In the genomic region with DNA sequence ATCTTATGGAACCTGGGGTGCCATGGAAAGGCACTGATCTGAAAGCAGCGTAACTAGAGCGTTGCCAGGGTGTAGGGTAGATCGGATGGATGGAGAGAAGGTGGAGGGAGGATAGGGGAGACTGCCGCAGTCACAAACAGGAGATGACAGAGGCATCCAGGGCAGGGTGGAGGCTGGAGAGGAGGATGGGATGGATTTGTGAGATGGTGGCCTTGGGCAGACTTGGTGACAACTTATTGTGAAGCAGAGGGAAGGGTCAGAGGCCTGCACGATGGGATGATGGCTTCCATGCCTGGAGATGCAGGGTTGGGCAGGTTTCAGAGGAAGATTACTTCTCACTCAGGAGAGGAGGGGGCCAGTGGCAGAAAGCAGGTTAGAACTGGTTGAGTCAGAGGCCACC, we compare ENCODE assay signal across 28 cellular contexts. TPM values are rescaled to one million over a fixed set of nuclear protein-coding genes. Genes with fewer than 3 reads are reported as not detected.
DNase-seq lines count a peak whose midpoint lies in the region; ATAC-seq, FAIRE-seq and TF ChIP-seq lines count a peak whose summit lies in the region.
"Had no signal": no experiment of that assay in that cellular context is flagged by ENCODE, and none has a peak within 500 bp of the region (broad histone marks: within the 10 kb centered on the region; RNA-seq: fewer than 3 reads in every experiment).

No MANE protein-coding gene starts in this region.

- no peak overlapping the region for H2BK120ac ChIP-seq in IMR-90 (ENCODE audit: low read depth, low read length)

- dilution Hi-C loops in IMR-90 (cut with HindIII; ENCODE audit: low sequenced_read_pairs, unreplicated experiment), result no loop called here

- no peaks in the 10 kb centered on the region for H3K9me3 Mint-ChIP-seq in CD4-positive, CD25-positive, alpha-beta regulatory T cell
- H3K9me3 Mint-ChIP-seq in effector memory CD8-positive, alpha-beta T cell, result no peaks in the 10 kb centered on the region
- H3K9me3 Mint-ChIP-seq in neural crest cell, result no peaks in the 10 kb centered on the region
- H3K9me3 Mint-ChIP-seq: mesothelial cell of epicardium had no signal

- no peak overlapping the region for H2AK5ac ChIP-seq in IMR-90 (ENCODE audit: low read depth, low read length)

- TF ChIP-seq POLR2A in IMR-90 (IDR thresholded peaks at IDR 0.05; ENCODE audit: low read depth, low read length), result no peak

- TF ChIP-seq CTCF in IMR-90 (conservative IDR thresholded peaks at IDR 0.05; ENCODE audit: low read depth, low read length), result no peak
- no peak for TF ChIP-seq CTCF in neural crest cell (conservative IDR thresholded peaks at IDR 0.05)

- H3K9me3 ChIP-seq in CD4-positive, CD25-positive, alpha-beta regulatory T cell (ENCODE audit: control insufficient read depth in 2 of 2, low read length in 2 of 2), result no peaks in the 10 kb centered on the region
- no peaks in the 10 kb centered on the region for H3K9me3 ChIP-seq in IMR-90 (ENCODE audit: control insufficient read depth, insufficient read depth, low read length)
- H3K9me3 ChIP-seq: body of pancreas, colonic mucosa, HAP-1, suprapubic skin had no signal

- intact Hi-C loops in IMR-90 (cut with micrococcal nuclease), result no loop called here

- no peak overlapping the region for H3K14ac ChIP-seq in IMR-90 (replicated peaks; ENCODE audit: low read depth, low read length)

- peaks cover 49% of the 10 kb centered on the region for H4K20me1 ChIP-seq in IMR-90 (ENCODE audit: insufficient read depth, low read length)

- in situ Hi-C loops in IMR-90 (cut with MboI; ENCODE audit: low sequenced_read_pairs), result no loop called here

- no peaks in the 10 kb centered on the region for H3K27me3 ChIP-seq in CD4-positive, CD25-positive, alpha-beta regulatory T cell (ENCODE audit: control insufficient read depth, insufficient read depth, low read length)
- H3K27me3 ChIP-seq in IMR-90 (ENCODE audit: control insufficient read depth, insufficient read depth, low read length), result no peaks in the 10 kb centered on the region
- H3K27me3 ChIP-seq: body of pancreas, colonic mucosa had no signal

- H3K27ac Mint-ChIP-seq in CD4-positive, CD25-positive, alpha-beta regulatory T cell, result peak overlapping the region; percentile 91 to 99 (median 93)
- H3K27ac Mint-ChIP-seq in effector memory CD8-positive, alpha-beta T cell, result peak overlapping the region; percentile 98 to 100
- H3K27ac Mint-ChIP-seq in neural crest cell (ENCODE audit: unreplicated experiment), result no peak overlapping the region
- H3K27ac Mint-ChIP-seq: mesothelial cell of epicardium had no signal

- H3K4me3 ChIP-seq in CD4-positive, CD25-positive, alpha-beta regulatory T cell (ENCODE audit: low read depth, low read length), result peak overlapping the region; percentile 19
- H3K4me3 ChIP-seq in IMR-90 (ENCODE audit: insufficient read depth, low read depth, low read length), result no peak overlapping the region
- H3K4me3 ChIP-seq: body of pancreas, colonic mucosa, GM12878, HAP-1, suprapubic skin had no signal

- no peak overlapping the region for H3K4ac ChIP-seq in IMR-90 (ENCODE audit: low read depth, low read length)

- peak overlapping the region; percentile 12 for H2AK9ac ChIP-seq in IMR-90 (replicated peaks; ENCODE audit: low read depth, low read length, poor library complexity)

- no peak overlapping the region for H2BK15ac ChIP-seq in IMR-90 (ENCODE audit: low read depth, low read length)

- CTCF ChIA-PET in IMR-90 (lab: Yijun Ruan, JAX), result no interaction called here

- peaks cover 5 to 80% (median 64%) of the 10 kb centered on the region in 4 donors for H3K4me1 Mint-ChIP-seq in CD4-positive, CD25-positive, alpha-beta regulatory T cell
- peaks cover 65 to 73% of the 10 kb centered on the region in 2 donors for H3K4me1 Mint-ChIP-seq in effector memory CD8-positive, alpha-beta T cell (ENCODE audit: low read depth in 2 of 2)
- peaks cover 14% of the 10 kb centered on the region for H3K4me1 Mint-ChIP-seq in neural crest cell

- H2BK5ac ChIP-seq in IMR-90 (ENCODE audit: low read depth, low read length, poor library complexity, severe bottlenecking), result no peak overlapping the region

- no peak overlapping the region for H3K18ac ChIP-seq in IMR-90 (ENCODE audit: low read depth, low read length)

- peak overlapping the region; percentile 87 for H3K27ac ChIP-seq in CD4-positive, CD25-positive, alpha-beta regulatory T cell (ENCODE audit: insufficient read depth, low read length, poor library complexity, severe bottlenecking)
- H3K27ac ChIP-seq in IMR-90 (ENCODE audit: insufficient read depth, low read length), result no peak overlapping the region
- H3K27ac ChIP-seq: body of pancreas, colonic mucosa, suprapubic skin had no signal

- H3K9ac ChIP-seq in IMR-90 (ENCODE audit: low read depth, low read length), result no peak overlapping the region

- H4K8ac ChIP-seq in IMR-90 (ENCODE audit: low read depth in 2 of 2, low read length in 2 of 2), result no peak overlapping the region

- no peak for DNase-seq in CD4-positive, CD25-positive, alpha-beta regulatory T cell
- DNase-seq in IMR-90, result no peak
- DNase-seq in effector memory CD8-positive, alpha-beta T cell, result no peak
- DNase-seq in neural crest cell (ENCODE audit: low read depth, low spot score), result no peak
- no peak for DNase-seq in GM19238 (ENCODE audit: insufficient read length, low spot score)
- DNase-seq in RCC 7860 (ENCODE audit: low spot score), result no peak
- DNase-seq in stimulated activated CD8-positive, alpha-beta memory T cell treated with anti-CD3 and anti-CD28 coated beads, Interleukin-4, amount 100 ng/mL, for 48 hours, result no peak
- DNase-seq: AML-193; body of pancreas; colonic mucosa; GF-D8; KBM-7; kidney glomerular epithelial cell; NCI-H1048; NCI-H2107; NCI-H526 treated with DMSO at 0.1 percent for 48 hours; SHP77 treated with DMSO at 0.1 percent for 48 hours; stimulated activated CD4-positive, alpha-beta T cell treated with anti-CD3 and anti-CD28 coated beads, Interleukin-2, amount 100 ng/mL, for 48 hours had no signal

- no peak overlapping the region for H4K5ac ChIP-seq in IMR-90 (ENCODE audit: low read depth, low read length)

- H2BK20ac ChIP-seq in IMR-90 (ENCODE audit: low read depth, low read length), result no peak overlapping the region

- H3K36me3 Mint-ChIP-seq in CD4-positive, CD25-positive, alpha-beta regulatory T cell, result peaks cover 9% of the 10 kb centered on the region
- peaks cover 26% of the 10 kb centered on the region for H3K36me3 Mint-ChIP-seq in effector memory CD8-positive, alpha-beta T cell (ENCODE audit: insufficient read depth)
- H3K36me3 Mint-ChIP-seq in neural crest cell (ENCODE audit: low read depth), result no peaks in the 10 kb centered on the region
- H3K36me3 Mint-ChIP-seq: mesothelial cell of epicardium had no signal

- H3K56ac ChIP-seq in IMR-90 (ENCODE audit: extremely low read depth, insufficient read depth, low read length), result no peak overlapping the region

- H3K23ac ChIP-seq in IMR-90 (ENCODE audit: low read depth, low read length), result no peak overlapping the region; the same call in 1 of the 2 replicates

- no peak overlapping the region; the same call in 1 of the 2 replicates for H3K4me2 ChIP-seq in IMR-90 (ENCODE audit: low read depth, low read length)

- no peaks in the 10 kb centered on the region for H3K36me3 ChIP-seq in CD4-positive, CD25-positive, alpha-beta regulatory T cell (ENCODE audit: control insufficient read depth, insufficient read depth, low read length)
- H3K36me3 ChIP-seq in IMR-90 (ENCODE audit: control insufficient read depth, insufficient read depth, low read length), result peaks cover 21% of the 10 kb centered on the region; the same call in 1 of the 2 replicates
- H3K36me3 ChIP-seq: colonic mucosa, HAP-1, suprapubic skin had no signal

- peaks cover 77% of the 10 kb centered on the region for H3K4me1 ChIP-seq in CD4-positive, CD25-positive, alpha-beta regulatory T cell (ENCODE audit: control insufficient read depth, insufficient read depth, low read length, poor library complexity, severe bottlenecking)
- peaks cover 19% of the 10 kb centered on the region for H3K4me1 ChIP-seq in IMR-90 (ENCODE audit: control insufficient read depth, insufficient read depth, low read length)

- POLR2A ChIA-PET in IMR-90 (lab: Charles Lee; ENCODE audit: unreplicated experiment), result interaction anchor here (1.2 kb wide), 1 partner anchor 10 kb away, joined by 4 read pairs; no protein-coding TSS in a partner anchor

- BruUV-seq in IMR-90 (replicated peaks; lab: Mats Ljungman, UMichigan), result no TSS peak

- no peaks in the 10 kb centered on the region for H3K27me3 Mint-ChIP-seq in CD4-positive, CD25-positive, alpha-beta regulatory T cell
- no peaks in the 10 kb centered on the region for H3K27me3 Mint-ChIP-seq in effector memory CD8-positive, alpha-beta T cell
- H3K27me3 Mint-ChIP-seq in neural crest cell (ENCODE audit: low read depth), result peaks cover 41% of the 10 kb centered on the region

- H3K79me1 ChIP-seq in IMR-90 (ENCODE audit: low read depth in 1 of 2, low read length in 2 of 2), result peaks cover 40 to 70% of the 10 kb centered on the region in 2 experiments

- no peak for TF ChIP-seq RAD21 in IMR-90 (IDR thresholded peaks at IDR 0.05; ENCODE audit: low read length)

- no peak for ATAC-seq in CD4-positive, CD25-positive, alpha-beta regulatory T cell (ENCODE audit: low read depth in 2 of 2)
- ATAC-seq in IMR-90 (ENCODE audit: low read depth) (no peak), HG03469 (IDR thresholded peaks at IDR 0.05; ENCODE audit: unreplicated experiment) (no peak)
- no peak for ATAC-seq in effector memory CD8-positive, alpha-beta T cell (replicated peaks)
- ATAC-seq: activated CD4-positive, CD25-positive, alpha-beta regulatory T cell treated with anti-CD3 and anti-CD28 coated beads, Interleukin-2, amount 50 U/mL, for 24 hours; body of pancreas; GM12878; sciatic nerve had no signal

- no peak overlapping the region for H2AFZ ChIP-seq in IMR-90 (replicated peaks; ENCODE audit: low read length, poor library complexity)

- peak overlapping the region; percentile 64 to 98 (median 98) for H3K4me3 Mint-ChIP-seq in CD4-positive, CD25-positive, alpha-beta regulatory T cell
- peak overlapping the region; percentile 97 to 99 for H3K4me3 Mint-ChIP-seq in effector memory CD8-positive, alpha-beta T cell
- H3K4me3 Mint-ChIP-seq in neural crest cell, result peak overlapping the region; percentile 95

- H3K9me1 ChIP-seq in IMR-90 (ENCODE audit: insufficient read depth, low read length), result peaks cover 15% of the 10 kb centered on the region

- 100% methylated on average over 4 of the region's 5 CpGs; no CpG with 5 or more reads in 1 of the 2 experiments for WGBS in IMR-90 (ENCODE audit: extremely low coverage in 2 of 2, insufficient read length in 1 of 2), 2 experiments

- no peak for FAIRE-seq in RCC 7860 (lab: Jason Lieb, UNC)
- FAIRE-seq: endothelial cell of umbilical vein, GM12878 had no signal

- H4K91ac ChIP-seq in IMR-90 (ENCODE audit: insufficient read depth, low read depth, low read length), result no peak overlapping the region

RNA-seq across cellular contexts. Expression of a gene that starts 2.4 kb away (rescaled TPM):
- total RNA-seq in CD4-positive, CD25-positive, alpha-beta regulatory T cell, result 55.7 TPM
- polyA plus RNA-seq in CD4-positive, CD25-positive, alpha-beta regulatory T cell, result 100 to 1,000 TPM; 106 to 175 (median 139) TPM
- 35.8 and 37.8 TPM in 2 replicates for total RNA-seq in IMR-90 (2012; rRNA removed)
- 42.7 and 43.3 TPM in 2 replicates for polyA plus RNA-seq in IMR-90 (2012; rRNA removed)
- polyA plus RNA-seq in IMR-90 (2012; cell fraction: cytosol; rRNA removed), result 34.1 and 37.4 TPM in 2 replicates
- 14.4 and 29.4 TPM in 2 replicates for polyA plus RNA-seq in IMR-90 (2012; cell fraction: nucleus; rRNA removed; ENCODE audit: low replicate concordance)
- 21.5 and 24.2 TPM in 2 replicates for total RNA-seq in neural crest cell
- total RNA-seq: OCI-LY7 had no signal

RNA-seq across cellular contexts. Expression of a gene that starts 30.3 kb away (rescaled TPM):
- total RNA-seq in CD4-positive, CD25-positive, alpha-beta regulatory T cell, result 1.4 TPM
- polyA plus RNA-seq in CD4-positive, CD25-positive, alpha-beta regulatory T cell, result under 1 TPM in 1 of 4 donors, not detected in 3; 0.38 TPM
- 1.1 TPM in 2 replicates for total RNA-seq in IMR-90 (2012; rRNA removed)
- 0.73 and 0.80 TPM in 2 replicates for polyA plus RNA-seq in IMR-90 (2012; rRNA removed)
- polyA plus RNA-seq in IMR-90 (2012; cell fraction: cytosol; rRNA removed), result 0.32 and 0.48 TPM in 2 replicates
- polyA plus RNA-seq in IMR-90 (2012; cell fraction: nucleus; rRNA removed; ENCODE audit: low replicate concordance), result 0.58 and 0.65 TPM in 2 replicates
- not detected in 2 replicates for total RNA-seq in neural crest cell
- total RNA-seq: body of pancreas, GM12878, OCI-LY7, osteocyte, sciatic nerve, suprapubic skin had no signal
- polyA plus RNA-seq: GM12878 had no signal

RNA-seq across cellular contexts. Expression of a gene that starts 51.8 kb away (rescaled TPM):
- total RNA-seq in CD4-positive, CD25-positive, alpha-beta regulatory T cell, result 46.7 TPM
- polyA plus RNA-seq in CD4-positive, CD25-positive, alpha-beta regulatory T cell, result 100 to 1,000 TPM; 152 to 175 (median 168) TPM
- total RNA-seq in IMR-90 (2012; rRNA removed), result 133 and 208 TPM in 2 replicates
- 246 and 280 TPM in 2 replicates for polyA plus RNA-seq in IMR-90 (2012; rRNA removed)
- 218 and 493 TPM in 2 replicates for polyA plus RNA-seq in IMR-90 (2012; cell fraction: cytosol; rRNA removed)
- polyA plus RNA-seq in IMR-90 (2012; cell fraction: nucleus; rRNA removed; ENCODE audit: low replicate concordance), result 63.6 and 110 TPM in 2 replicates
- total RNA-seq in neural crest cell, result 222 and 224 TPM in 2 replicates
